Comparison of ENCODE assay signal across 24 cellular contexts in genomic region chr20:4138056-4138455, GRCh38. TPM values are rescaled to one million over a fixed set of nuclear protein-coding genes. Genes with fewer than 3 reads are reported as not detected.
DNase-seq lines count a peak whose midpoint lies in the region; ATAC-seq, FAIRE-seq and TF ChIP-seq lines count a peak whose summit lies in the region.
"Had no signal": no experiment of that assay in that cellular context is flagged by ENCODE, and none has a peak within 500 bp of the region (broad histone marks: within the 10 kb centered on the region; RNA-seq: fewer than 3 reads in every experiment).

No MANE protein-coding gene starts in this region.

- DNase-seq in A549 (ENCODE audit: low read depth in 1 of 2, low spot score in 1 of 2): no peak
- DNase-seq in Panc1 (ENCODE audit: low read depth, low spot score): no peak
- peak; percentile 71 for DNase-seq in kidney glomerular epithelial cell (lab: John Stamatoyannopoulos, UW)
- DNase-seq in AG08395 (ENCODE audit: low spot score): no peak
- DNase-seq: 8988T; AML-193; CD4-positive, alpha-beta T cell; DMS53; GOT3; KG1; NCI-H1048; NCI-H1417; NCI-H1694; NCI-H2029 treated with DMSO at 0.1 percent for 48 hours; NCI-H526 treated with DMSO at 0.1 percent for 48 hours; SIG-M5 had no signal

- TF ChIP-seq RAD21 in A549 (conservative IDR thresholded peaks at IDR 0.05 in 1 of 2, IDR thresholded peaks at IDR 0.05 in 1 of 2) (no peak), Ishikawa (IDR thresholded peaks at IDR 0.05; ENCODE audit: low read depth) (no peak)

- CTCF ChIA-PET in A549 (lab: Yijun Ruan, JAX) (interaction anchor here (0.8 to 5.5 kb wide), 4 partner anchors 16 to 30 kb away, joined by 3 to 63 read pairs (median 21); no protein-coding TSS in a partner anchor), Panc1 (lab: Charles Lee) (no interaction called here)

- no peaks in the 10 kb centered on the region for H3K36me3 ChIP-seq in Panc1 (ENCODE audit: control insufficient read depth, insufficient read depth, low read length)
- H3K36me3 ChIP-seq: BLaER1 treated with 17β-estradiol and CSF1 and Interleukin-3, amounts not matched to agents 10 nM and 100 nM; HAP-1 had no signal

- H3K27ac ChIP-seq in A549: peak overlapping the region; percentile 93
- peak overlapping the region; percentile 53; the same call in 1 of the 2 replicates for H3K27ac ChIP-seq in Panc1 (ENCODE audit: low read length)
- H3K27ac ChIP-seq: BLaER1 treated with 17β-estradiol and CSF1 and Interleukin-3, amounts not matched to agents 10 nM and 100 nM; SK-N-MC had no signal

- in situ Hi-C loops in Panc1 (cut with HindIII; ENCODE audit: low pct_unique_long_range_greater_than_20kb, low sequenced_read_pairs): no loop called here

- intact Hi-C loops in Panc1 (cut with micrococcal nuclease; ENCODE audit: unreplicated experiment): no loop called here

- H3K4me1 ChIP-seq in A549 (peaks cover 44% of the 10 kb centered on the region), Panc1 (ENCODE audit: control insufficient read depth, insufficient read depth, low read length) (peaks cover 35% of the 10 kb centered on the region)
- H3K4me1 ChIP-seq: HAP-1 had no signal

- peak overlapping the region; percentile 77 for H3K4me2 ChIP-seq in A549
- H3K4me2 ChIP-seq: BLaER1 treated with 17β-estradiol and CSF1 and Interleukin-3, amounts not matched to agents 10 nM and 100 nM had no signal

- no peak for TF ChIP-seq EP300 in A549 (IDR thresholded peaks at IDR 0.05)
- no peak for TF ChIP-seq EP300 in Ishikawa (IDR thresholded peaks at IDR 0.05; ENCODE audit: borderline replicate concordance)

- FAIRE-seq in A549 (lab: Jason Lieb, UNC): no peak
- FAIRE-seq: RCC 7860 had no signal

- BruUV-seq in Panc1 (replicated peaks; lab: Mats Ljungman, UMichigan): no TSS peak

- TF ChIP-seq POLR2A in A549 (IDR thresholded peaks at IDR 0.05; ENCODE audit: low read length): no peak

- H3K27me3 ChIP-seq in Panc1 (ENCODE audit: control insufficient read depth, insufficient read depth, low read length): no peaks in the 10 kb centered on the region
- H3K27me3 ChIP-seq: BLaER1 treated with 17β-estradiol and CSF1 and Interleukin-3, amounts not matched to agents 10 nM and 100 nM had no signal

- POLR2A ChIA-PET in A549 (lab: Yijun Ruan, JAX) (no interaction called here), Panc1 (lab: Charles Lee) (no interaction called here)

- no peaks in the 10 kb centered on the region for H3K9me3 ChIP-seq in A549
- no peaks in the 10 kb centered on the region for H3K9me3 ChIP-seq in Panc1 (ENCODE audit: control insufficient read depth, insufficient read depth, low read depth, low read length)
- H3K9me3 ChIP-seq: BLaER1 treated with 17β-estradiol and CSF1 and Interleukin-3, amounts not matched to agents 10 nM and 100 nM; HAP-1 had no signal

- ATAC-seq in A549 (no peak), Panc1 (no peak), GM21367 (IDR thresholded peaks at IDR 0.05; ENCODE audit: unreplicated experiment) (no peak), GM18858 (IDR thresholded peaks at IDR 0.05; ENCODE audit: unreplicated experiment) (no peak), HG03097 (IDR thresholded peaks at IDR 0.05; ENCODE audit: low FRiP score, unreplicated experiment) (no peak)

- TF ChIP-seq CTCF in A549 (IDR thresholded peaks at IDR 0.05) (no peak), Panc1 (IDR thresholded peaks at IDR 0.05) (no peak)

- H3K4me3 ChIP-seq in A549 (no peak overlapping the region), Panc1 (ENCODE audit: low read depth in 2 of 2, low read length in 2 of 2) (no peak overlapping the region)
- H3K4me3 ChIP-seq: BLaER1 treated with 17β-estradiol and CSF1 and Interleukin-3, amounts not matched to agents 10 nM and 100 nM; HAP-1; SK-N-MC had no signal

- 25% methylated on average over 3 of the region's 3 CpGs for WGBS in A549 (ENCODE audit: missing lambda C conversion rate)

TF ChIP-seq in A549, 52 proteins besides CTCF, POLR2A, EP300 and RAD21:
- TF ChIP-seq ESRRA (IDR thresholded peaks at IDR 0.05; ENCODE audit: borderline replicate concordance, low read length) (no peak), GATA3 (IDR thresholded peaks at IDR 0.05; ENCODE audit: borderline replicate concordance) (peak; percentile 46; the same call in 1 of the 2 replicates)
TF ChIP-seq in A549: peak in this region for 1.

TF ChIP-seq in Ishikawa, 13 proteins besides CTCF, POLR2A, EP300 and RAD21:
- TF ChIP-seq TAF1 (IDR thresholded peaks at IDR 0.05; ENCODE audit: low read depth) (no peak), TEAD4 (IDR thresholded peaks at IDR 0.05) (peak; percentile 80), CEBPB (IDR thresholded peaks at IDR 0.05) (no peak), TCF12 (IDR thresholded peaks at IDR 0.05; ENCODE audit: low read depth) (no peak)

RNA-seq across cellular contexts. Expression of gene SMOX, which starts 10.6 kb away (rescaled TPM):
- 67.4 and 111 TPM in 2 replicates for polyA plus RNA-seq in A549 (2011; rRNA removed)
- polyA plus RNA-seq in A549 (2012; cell fraction: cytosol; rRNA removed): 143 and 175 TPM in 2 replicates
- polyA plus RNA-seq in A549 (2012; cell fraction: nucleus; rRNA removed): 251 and 331 TPM in 2 replicates
- 118 to 139 TPM (median 131 TPM) in 3 replicates for polyA plus RNA-seq in A549 (2017; fragmentation: RNase III; extraction: RNeasy Plus Mini Kit Qiagen cat#74134 plus additional on column Dnase treatment)
- 35.4 and 69.5 TPM in 2 replicates for polyA minus RNA-seq in A549 (2011; rRNA and poly(A)+ RNA removed)
- 33.8 TPM for total RNA-seq in Panc1 (2021; ENCODE audit: unreplicated experiment)
- 27.6 TPM for polyA plus RNA-seq in Panc1 (2012; ENCODE audit: insufficient read length)
